1 cellular context compared by ENCODE assay signal in the genomic region with DNA sequence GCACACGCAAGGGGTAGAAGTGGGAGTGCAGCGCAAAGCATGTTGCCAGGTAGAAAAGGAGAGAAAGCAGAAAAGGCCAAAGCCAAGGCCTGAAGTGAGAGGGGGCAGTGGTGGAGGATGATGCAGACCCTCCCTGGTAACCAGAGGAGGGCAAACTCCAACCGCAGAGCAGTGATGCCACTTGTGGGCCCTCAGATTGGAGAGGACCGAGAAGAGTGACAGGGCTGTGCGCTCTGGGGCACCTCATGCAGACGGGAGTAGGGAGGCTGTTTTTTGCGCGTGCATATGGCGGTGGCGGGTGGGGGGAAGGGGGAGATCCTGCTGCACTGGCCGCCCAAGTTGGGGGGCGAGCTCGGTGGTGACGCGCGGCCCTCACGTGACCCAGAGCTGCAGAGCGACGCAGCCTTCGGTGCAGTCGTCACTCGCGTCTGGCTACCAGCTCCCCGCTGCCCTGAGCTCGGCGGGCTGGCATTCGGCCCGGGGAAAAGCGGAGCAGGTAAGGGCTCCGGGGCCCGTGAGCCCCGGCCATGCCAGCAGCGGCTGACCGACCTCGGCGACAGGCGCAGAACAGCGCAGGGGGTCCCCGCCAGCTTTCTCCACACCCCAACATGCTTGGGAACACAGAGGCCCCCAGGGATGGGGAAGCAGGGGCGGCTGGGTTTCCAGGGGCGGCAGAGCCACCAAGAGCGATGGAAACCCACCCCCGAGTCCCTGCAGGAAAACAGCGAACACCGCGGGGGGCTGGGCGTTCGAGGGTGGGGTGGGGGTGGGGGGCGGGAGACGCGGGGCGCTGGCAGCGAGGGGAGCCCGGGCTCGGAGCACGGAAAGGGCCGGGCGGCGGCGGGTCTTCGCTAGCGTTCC.
TF ChIP-seq lines count a peak whose summit lies in the region.

A gene (plus strand): TSS at position 421 of the 861 bp plus-strand sequence. CDS start 984 bp downstream, outside the sequence.

TF ChIP-seq in HEK293, 187 proteins besides CTCF, POLR2A, EP300 and RAD21 (continued from another document and continues in another):
- TF ChIP-seq, protein P1, sequence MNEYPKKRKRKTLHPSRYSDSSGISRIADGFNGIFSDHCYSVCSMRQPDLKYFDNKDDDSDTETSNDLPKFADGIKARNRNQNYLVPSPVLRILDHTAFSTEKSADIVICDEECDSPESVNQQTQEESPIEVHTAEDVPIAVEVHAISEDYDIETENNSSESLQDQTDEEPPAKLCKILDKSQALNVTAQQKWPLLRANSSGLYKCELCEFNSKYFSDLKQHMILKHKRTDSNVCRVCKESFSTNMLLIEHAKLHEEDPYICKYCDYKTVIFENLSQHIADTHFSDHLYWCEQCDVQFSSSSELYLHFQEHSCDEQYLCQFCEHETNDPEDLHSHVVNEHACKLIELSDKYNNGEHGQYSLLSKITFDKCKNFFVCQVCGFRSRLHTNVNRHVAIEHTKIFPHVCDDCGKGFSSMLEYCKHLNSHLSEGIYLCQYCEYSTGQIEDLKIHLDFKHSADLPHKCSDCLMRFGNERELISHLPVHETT (tag by site-specific recombination; IDR thresholded peaks at IDR 0.05), result no peak
- TF ChIP-seq HOXC10 (CRISPR knock-in tag; IDR thresholded peaks at IDR 0.05) (no peak), BCL11A (tag by site-specific recombination; IDR thresholded peaks at IDR 0.05; ENCODE audit: low read depth) (no peak), ZFHX2 (tag by site-specific recombination; conservative IDR thresholded peaks at IDR 0.05) (no peak), KLF8 (tag by site-specific recombination; IDR thresholded peaks at IDR 0.05) (peak; percentile 50; the same call in 1 of the 2 replicates), ZNF121 (tag by site-specific recombination; IDR thresholded peaks at IDR 0.05) (peak; percentile 74), ZNF626 (tag by site-specific recombination; IDR thresholded peaks at IDR 0.05) (no peak), REPIN1 (tag by site-specific recombination; IDR thresholded peaks at IDR 0.05; ENCODE audit: low read depth) (no peak), ZNF629 (tag by site-specific recombination; IDR thresholded peaks at IDR 0.05) (peak; percentile 77), MYNN (tag by site-specific recombination; IDR thresholded peaks at IDR 0.05; ENCODE audit: borderline replicate concordance) (no peak), ZNF544 (tag by site-specific recombination; IDR thresholded peaks at IDR 0.05) (no peak), ZNF423 (tag by site-specific recombination; IDR thresholded peaks at IDR 0.05) (0 out of 2 replicates have a peak, but pooled peaks have one; percentile 13), ZNF155 (tag by site-specific recombination; IDR thresholded peaks at IDR 0.05) (no peak), ZNF221 (tag by site-specific recombination; IDR thresholded peaks at IDR 0.05; ENCODE audit: borderline replicate concordance) (no peak), ZNF146 (tag by site-specific recombination; IDR thresholded peaks at IDR 0.05) (no peak), ZNF239 (tag by site-specific recombination; IDR thresholded peaks at IDR 0.05) (no peak), FEZF1 (tag by site-specific recombination; IDR thresholded peaks at IDR 0.05) (no peak), ZNF777 (tag by site-specific recombination; IDR thresholded peaks at IDR 0.05; ENCODE audit: borderline replicate concordance) (no peak), ZNF664 (tag by site-specific recombination; IDR thresholded peaks at IDR 0.05) (no peak), ZNF558 (tag by site-specific recombination; IDR thresholded peaks at IDR 0.05) (no peak), ZNF48 (tag by site-specific recombination; IDR thresholded peaks at IDR 0.05) (no peak), ZFP69B (tag by site-specific recombination; IDR thresholded peaks at IDR 0.05) (peak; percentile 50; the same call in 1 of the 2 replicates), ZNF747 (tag by site-specific recombination; IDR thresholded peaks at IDR 0.05) (no peak), ZNF16 (tag by site-specific recombination; IDR thresholded peaks at IDR 0.05; ENCODE audit: low read depth) (no peak), MZF1 (tag by site-specific recombination; IDR thresholded peaks at IDR 0.05; ENCODE audit: borderline replicate concordance) (no peak), GFI1B (tag by site-specific recombination; IDR thresholded peaks at IDR 0.05) (no peak)
- TF ChIP-seq, protein P2, sequence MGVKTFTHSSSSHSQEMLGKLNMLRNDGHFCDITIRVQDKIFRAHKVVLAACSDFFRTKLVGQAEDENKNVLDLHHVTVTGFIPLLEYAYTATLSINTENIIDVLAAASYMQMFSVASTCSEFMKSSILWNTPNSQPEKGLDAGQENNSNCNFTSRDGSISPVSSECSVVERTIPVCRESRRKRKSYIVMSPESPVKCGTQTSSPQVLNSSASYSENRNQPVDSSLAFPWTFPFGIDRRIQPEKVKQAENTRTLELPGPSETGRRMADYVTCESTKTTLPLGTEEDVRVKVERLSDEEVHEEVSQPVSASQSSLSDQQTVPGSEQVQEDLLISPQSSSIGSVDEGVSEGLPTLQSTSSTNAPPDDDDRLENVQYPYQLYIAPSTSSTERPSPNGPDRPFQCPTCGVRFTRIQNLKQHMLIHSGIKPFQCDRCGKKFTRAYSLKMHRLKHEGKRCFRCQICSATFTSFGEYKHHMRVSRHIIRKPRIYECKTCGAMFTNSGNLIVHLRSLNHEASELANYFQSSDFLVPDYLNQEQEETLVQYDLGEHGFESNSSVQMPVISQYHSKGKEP (tag by site-specific recombination; IDR thresholded peaks at IDR 0.05), result 0 out of 2 replicates have a peak, but pooled peaks have one; percentile 7
- TF ChIP-seq, protein P3, sequence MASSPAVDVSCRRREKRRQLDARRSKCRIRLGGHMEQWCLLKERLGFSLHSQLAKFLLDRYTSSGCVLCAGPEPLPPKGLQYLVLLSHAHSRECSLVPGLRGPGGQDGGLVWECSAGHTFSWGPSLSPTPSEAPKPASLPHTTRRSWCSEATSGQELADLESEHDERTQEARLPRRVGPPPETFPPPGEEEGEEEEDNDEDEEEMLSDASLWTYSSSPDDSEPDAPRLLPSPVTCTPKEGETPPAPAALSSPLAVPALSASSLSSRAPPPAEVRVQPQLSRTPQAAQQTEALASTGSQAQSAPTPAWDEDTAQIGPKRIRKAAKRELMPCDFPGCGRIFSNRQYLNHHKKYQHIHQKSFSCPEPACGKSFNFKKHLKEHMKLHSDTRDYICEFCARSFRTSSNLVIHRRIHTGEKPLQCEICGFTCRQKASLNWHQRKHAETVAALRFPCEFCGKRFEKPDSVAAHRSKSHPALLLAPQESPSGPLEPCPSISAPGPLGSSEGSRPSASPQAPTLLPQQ (tag by site-specific recombination; IDR thresholded peaks at IDR 0.05), result peak; percentile 83; the same call in 1 of the 2 replicates
- TF ChIP-seq, protein P4, sequence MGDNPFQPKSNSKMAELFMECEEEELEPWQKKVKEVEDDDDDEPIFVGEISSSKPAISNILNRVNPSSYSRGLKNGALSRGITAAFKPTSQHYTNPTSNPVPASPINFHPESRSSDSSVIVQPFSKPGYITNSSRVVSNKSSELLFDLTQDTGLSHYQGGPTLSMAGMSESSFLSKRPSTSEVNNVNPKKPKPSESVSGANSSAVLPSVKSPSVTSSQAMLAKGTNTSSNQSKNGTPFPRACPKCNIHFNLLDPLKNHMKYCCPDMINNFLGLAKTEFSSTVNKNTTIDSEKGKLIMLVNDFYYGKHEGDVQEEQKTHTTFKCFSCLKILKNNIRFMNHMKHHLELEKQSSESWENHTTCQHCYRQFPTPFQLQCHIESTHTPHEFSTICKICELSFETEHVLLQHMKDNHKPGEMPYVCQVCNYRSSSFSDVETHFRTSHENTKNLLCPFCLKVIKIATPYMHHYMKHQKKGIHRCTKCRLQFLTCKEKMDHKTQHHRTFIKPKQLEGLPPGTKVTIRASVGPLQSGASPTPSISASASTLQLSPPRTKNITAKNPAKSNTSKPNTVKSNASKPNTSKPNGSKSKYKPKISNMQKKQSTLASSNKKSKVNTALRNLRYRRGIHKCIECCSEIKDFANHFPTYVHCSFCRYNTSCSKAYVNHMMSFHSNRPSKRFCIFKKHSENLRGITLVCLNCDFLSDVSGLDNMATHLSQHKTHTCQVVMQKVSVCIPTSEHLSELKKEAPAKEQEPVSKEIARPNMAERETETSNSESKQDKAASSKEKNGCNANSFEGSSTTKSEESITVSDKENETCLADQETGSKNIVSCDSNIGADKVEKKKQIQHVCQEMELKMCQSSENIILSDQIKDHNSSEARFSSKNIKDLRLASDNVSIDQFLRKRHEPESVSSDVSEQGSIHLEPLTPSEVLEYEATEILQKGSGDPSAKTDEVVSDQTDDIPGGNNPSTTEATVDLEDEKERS (tag by site-specific recombination; IDR thresholded peaks at IDR 0.05), result no peak
- TF ChIP-seq, protein P5, sequence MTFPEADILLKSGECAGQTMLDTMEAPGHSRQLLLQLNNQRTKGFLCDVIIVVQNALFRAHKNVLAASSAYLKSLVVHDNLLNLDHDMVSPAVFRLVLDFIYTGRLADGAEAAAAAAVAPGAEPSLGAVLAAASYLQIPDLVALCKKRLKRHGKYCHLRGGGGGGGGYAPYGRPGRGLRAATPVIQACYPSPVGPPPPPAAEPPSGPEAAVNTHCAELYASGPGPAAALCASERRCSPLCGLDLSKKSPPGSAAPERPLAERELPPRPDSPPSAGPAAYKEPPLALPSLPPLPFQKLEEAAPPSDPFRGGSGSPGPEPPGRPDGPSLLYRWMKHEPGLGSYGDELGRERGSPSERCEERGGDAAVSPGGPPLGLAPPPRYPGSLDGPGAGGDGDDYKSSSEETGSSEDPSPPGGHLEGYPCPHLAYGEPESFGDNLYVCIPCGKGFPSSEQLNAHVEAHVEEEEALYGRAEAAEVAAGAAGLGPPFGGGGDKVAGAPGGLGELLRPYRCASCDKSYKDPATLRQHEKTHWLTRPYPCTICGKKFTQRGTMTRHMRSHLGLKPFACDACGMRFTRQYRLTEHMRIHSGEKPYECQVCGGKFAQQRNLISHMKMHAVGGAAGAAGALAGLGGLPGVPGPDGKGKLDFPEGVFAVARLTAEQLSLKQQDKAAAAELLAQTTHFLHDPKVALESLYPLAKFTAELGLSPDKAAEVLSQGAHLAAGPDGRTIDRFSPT (tag by site-specific recombination; IDR thresholded peaks at IDR 0.05), result peak; percentile 65
- TF ChIP-seq, protein P6, sequence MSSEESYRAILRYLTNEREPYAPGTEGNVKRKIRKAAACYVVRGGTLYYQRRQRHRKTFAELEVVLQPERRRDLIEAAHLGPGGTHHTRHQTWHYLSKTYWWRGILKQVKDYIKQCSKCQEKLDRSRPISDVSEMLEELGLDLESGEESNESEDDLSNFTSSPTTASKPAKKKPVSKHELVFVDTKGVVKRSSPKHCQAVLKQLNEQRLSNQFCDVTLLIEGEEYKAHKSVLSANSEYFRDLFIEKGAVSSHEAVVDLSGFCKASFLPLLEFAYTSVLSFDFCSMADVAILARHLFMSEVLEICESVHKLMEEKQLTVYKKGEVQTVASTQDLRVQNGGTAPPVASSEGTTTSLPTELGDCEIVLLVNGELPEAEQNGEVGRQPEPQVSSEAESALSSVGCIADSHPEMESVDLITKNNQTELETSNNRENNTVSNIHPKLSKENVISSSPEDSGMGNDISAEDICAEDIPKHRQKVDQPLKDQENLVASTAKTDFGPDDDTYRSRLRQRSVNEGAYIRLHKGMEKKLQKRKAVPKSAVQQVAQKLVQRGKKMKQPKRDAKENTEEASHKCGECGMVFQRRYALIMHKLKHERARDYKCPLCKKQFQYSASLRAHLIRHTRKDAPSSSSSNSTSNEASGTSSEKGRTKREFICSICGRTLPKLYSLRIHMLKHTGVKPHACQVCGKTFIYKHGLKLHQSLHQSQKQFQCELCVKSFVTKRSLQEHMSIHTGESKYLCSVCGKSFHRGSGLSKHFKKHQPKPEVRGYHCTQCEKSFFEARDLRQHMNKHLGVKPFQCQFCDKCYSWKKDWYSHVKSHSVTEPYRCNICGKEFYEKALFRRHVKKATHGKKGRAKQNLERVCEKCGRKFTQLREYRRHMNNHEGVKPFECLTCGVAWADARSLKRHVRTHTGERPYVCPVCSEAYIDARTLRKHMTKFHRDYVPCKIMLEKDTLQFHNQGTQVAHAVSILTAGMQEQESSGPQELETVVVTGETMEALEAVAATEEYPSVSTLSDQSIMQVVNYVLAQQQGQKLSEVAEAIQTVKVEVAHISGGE (tag by site-specific recombination; conservative IDR thresholded peaks at IDR 0.05; ENCODE audit: low read depth), result no peak; the same call in 1 of the 2 replicates
- TF ChIP-seq, protein P7, sequence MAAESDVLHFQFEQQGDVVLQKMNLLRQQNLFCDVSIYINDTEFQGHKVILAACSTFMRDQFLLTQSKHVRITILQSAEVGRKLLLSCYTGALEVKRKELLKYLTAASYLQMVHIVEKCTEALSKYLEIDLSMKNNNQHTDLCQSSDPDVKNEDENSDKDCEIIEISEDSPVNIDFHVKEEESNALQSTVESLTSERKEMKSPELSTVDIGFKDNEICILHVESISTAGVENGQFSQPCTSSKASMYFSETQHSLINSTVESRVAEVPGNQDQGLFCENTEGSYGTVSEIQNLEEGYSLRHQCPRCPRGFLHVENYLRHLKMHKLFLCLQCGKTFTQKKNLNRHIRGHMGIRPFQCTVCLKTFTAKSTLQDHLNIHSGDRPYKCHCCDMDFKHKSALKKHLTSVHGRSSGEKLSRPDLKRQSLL (tag by site-specific recombination; IDR thresholded peaks at IDR 0.05), result no peak
- TF ChIP-seq, protein P8, sequence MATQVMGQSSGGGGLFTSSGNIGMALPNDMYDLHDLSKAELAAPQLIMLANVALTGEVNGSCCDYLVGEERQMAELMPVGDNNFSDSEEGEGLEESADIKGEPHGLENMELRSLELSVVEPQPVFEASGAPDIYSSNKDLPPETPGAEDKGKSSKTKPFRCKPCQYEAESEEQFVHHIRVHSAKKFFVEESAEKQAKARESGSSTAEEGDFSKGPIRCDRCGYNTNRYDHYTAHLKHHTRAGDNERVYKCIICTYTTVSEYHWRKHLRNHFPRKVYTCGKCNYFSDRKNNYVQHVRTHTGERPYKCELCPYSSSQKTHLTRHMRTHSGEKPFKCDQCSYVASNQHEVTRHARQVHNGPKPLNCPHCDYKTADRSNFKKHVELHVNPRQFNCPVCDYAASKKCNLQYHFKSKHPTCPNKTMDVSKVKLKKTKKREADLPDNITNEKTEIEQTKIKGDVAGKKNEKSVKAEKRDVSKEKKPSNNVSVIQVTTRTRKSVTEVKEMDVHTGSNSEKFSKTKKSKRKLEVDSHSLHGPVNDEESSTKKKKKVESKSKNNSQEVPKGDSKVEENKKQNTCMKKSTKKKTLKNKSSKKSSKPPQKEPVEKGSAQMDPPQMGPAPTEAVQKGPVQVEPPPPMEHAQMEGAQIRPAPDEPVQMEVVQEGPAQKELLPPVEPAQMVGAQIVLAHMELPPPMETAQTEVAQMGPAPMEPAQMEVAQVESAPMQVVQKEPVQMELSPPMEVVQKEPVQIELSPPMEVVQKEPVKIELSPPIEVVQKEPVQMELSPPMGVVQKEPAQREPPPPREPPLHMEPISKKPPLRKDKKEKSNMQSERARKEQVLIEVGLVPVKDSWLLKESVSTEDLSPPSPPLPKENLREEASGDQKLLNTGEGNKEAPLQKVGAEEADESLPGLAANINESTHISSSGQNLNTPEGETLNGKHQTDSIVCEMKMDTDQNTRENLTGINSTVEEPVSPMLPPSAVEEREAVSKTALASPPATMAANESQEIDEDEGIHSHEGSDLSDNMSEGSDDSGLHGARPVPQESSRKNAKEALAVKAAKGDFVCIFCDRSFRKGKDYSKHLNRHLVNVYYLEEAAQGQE (tag by site-specific recombination; IDR thresholded peaks at IDR 0.05), result no peak
- TF ChIP-seq, protein P9, sequence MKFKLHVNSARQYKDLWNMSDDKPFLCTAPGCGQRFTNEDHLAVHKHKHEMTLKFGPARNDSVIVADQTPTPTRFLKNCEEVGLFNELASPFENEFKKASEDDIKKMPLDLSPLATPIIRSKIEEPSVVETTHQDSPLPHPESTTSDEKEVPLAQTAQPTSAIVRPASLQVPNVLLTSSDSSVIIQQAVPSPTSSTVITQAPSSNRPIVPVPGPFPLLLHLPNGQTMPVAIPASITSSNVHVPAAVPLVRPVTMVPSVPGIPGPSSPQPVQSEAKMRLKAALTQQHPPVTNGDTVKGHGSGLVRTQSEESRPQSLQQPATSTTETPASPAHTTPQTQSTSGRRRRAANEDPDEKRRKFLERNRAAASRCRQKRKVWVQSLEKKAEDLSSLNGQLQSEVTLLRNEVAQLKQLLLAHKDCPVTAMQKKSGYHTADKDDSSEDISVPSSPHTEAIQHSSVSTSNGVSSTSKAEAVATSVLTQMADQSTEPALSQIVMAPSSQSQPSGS (tag by site-specific recombination; IDR thresholded peaks at IDR 0.05; ENCODE audit: low read depth), result peak; percentile 46; the same call in 1 of the 2 replicates
